8 cellular contexts compared by ENCODE assay signal in the genomic region with DNA sequence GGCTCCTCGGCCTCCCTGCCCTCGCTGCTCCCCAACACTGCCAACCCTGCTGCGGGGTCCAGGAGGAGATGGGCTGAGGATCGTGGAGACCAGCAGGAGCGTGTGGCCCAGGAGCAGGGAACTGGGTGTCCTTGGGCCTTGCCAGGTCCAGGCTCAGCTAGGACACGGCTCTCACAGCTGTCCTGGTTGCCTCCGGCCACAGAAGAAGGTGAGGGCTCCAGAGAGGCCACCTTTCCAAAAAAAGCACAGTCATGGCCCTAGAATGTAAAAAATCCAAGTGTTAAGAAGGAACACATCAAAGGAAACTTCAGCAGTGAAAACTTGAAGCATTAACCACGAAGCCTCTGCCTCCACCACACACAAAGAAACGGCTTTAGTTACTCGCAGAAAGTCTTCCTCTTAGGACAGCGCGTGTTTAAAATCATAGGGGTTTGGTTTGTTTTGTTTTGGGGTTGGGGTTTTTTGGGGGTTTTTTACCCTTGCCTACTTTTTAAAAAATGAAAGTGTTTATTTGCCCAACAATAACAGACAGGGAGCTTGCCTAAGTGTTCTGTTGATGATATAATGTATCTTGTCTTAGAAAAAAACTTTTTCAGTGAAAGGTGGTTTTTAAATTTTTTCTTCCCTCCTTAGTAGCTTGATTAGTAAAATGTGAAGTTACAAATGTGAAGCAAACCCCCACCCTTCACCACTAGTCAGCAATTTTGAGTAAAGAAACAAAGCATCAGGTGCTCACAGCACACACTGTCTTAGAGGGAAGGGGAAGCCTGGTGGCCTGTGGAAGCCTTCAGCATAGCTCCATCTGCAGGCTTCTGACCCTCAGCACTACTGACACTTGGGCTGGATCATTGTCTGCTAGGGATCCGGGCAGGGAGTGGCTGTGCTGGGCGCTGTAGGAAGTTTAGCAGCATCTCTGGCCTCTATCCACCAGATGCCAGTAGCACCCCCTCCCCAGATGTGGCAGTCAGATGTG. TPM values are rescaled to one million over a fixed set of nuclear protein-coding genes. Genes with fewer than 3 reads are reported as not detected.
DNase-seq lines count a peak whose midpoint lies in the region; ATAC-seq, FAIRE-seq and TF ChIP-seq lines count a peak whose summit lies in the region.

No MANE protein-coding gene starts in this region.

- peaks cover 68% of the 10 kb centered on the region for H3K36me3 Mint-ChIP-seq in effector memory CD8-positive, alpha-beta T cell (ENCODE audit: insufficient read depth)

- H3K9me3 ChIP-seq in SK-N-MC (ENCODE audit: low read depth, low read length) (no peaks in the 10 kb centered on the region), osteoblast (ENCODE audit: low read depth, low read length) (no peaks in the 10 kb centered on the region), small intestine (ENCODE audit: control insufficient read depth, low read depth) (no peaks in the 10 kb centered on the region)

- no peaks in the 10 kb centered on the region for H3K27me3 Mint-ChIP-seq in effector memory CD8-positive, alpha-beta T cell

- H4K20me1 ChIP-seq in osteoblast (ENCODE audit: insufficient read depth, low read length) = peaks cover 28% of the 10 kb centered on the region

- H3K36me3 ChIP-seq in SK-N-MC (ENCODE audit: insufficient read depth, low read length) (peaks cover 32% of the 10 kb centered on the region), osteoblast (ENCODE audit: insufficient read depth, low read length) (peaks cover 44% of the 10 kb centered on the region), small intestine (ENCODE audit: control insufficient read depth in 2 of 2, insufficient read depth in 2 of 2, low read length in 2 of 2) (peaks cover 8 to 12% of the 10 kb centered on the region in 2 donors)

- H3K4me3 ChIP-seq in SK-N-MC (no peak overlapping the region), osteoblast (ENCODE audit: insufficient read depth, low read length) (no peak overlapping the region), small intestine (ENCODE audit: low read depth in 1 of 2, low read length in 2 of 2) (no peak overlapping the region)

- peaks cover 38 to 59% of the 10 kb centered on the region in 2 donors for H3K4me1 Mint-ChIP-seq in effector memory CD8-positive, alpha-beta T cell (ENCODE audit: low read depth in 2 of 2)

- peak; percentile 57 for TF ChIP-seq CTCF in osteoblast (IDR thresholded peaks at IDR 0.05; ENCODE audit: extremely low read depth, low read depth, low read length)

- no peak overlapping the region for H3K4me2 ChIP-seq in osteoblast (ENCODE audit: insufficient read depth, low read length)

- peak overlapping the region; percentile 64 to 90 for H3K27ac Mint-ChIP-seq in effector memory CD8-positive, alpha-beta T cell

- H3K79me2 ChIP-seq in osteoblast (ENCODE audit: insufficient read depth, low read length) = peaks cover 85% of the 10 kb centered on the region

- H3K9ac ChIP-seq in SK-N-MC (ENCODE audit: insufficient read length) = peak overlapping the region; percentile 54

- no peak for FAIRE-seq in small intestine (lab: Jason Lieb, UNC)

- H3K4me1 ChIP-seq in osteoblast (ENCODE audit: insufficient read depth, low read length) (peaks cover 18% of the 10 kb centered on the region), small intestine (ENCODE audit: control insufficient read depth in 2 of 2, insufficient read depth in 1 of 2, low read depth in 1 of 2, low read length in 1 of 2) (peaks cover 0 to 3% of the 10 kb centered on the region in 2 donors)

- H3K9me3 Mint-ChIP-seq in effector memory CD8-positive, alpha-beta T cell = no peaks in the 10 kb centered on the region

- ATAC-seq in HG03064 (IDR thresholded peaks at IDR 0.05; ENCODE audit: low read depth, unreplicated experiment) = peak; percentile 55
- ATAC-seq in effector memory CD8-positive, alpha-beta T cell (replicated peaks) = peak; percentile 69

- 82 to 93% (median 84%) methylated on average over 14 of the region's 14 CpGs for WGBS in small intestine, 3 donors

- H2AFZ ChIP-seq in osteoblast (ENCODE audit: low read length) = no peak overlapping the region

- peak overlapping the region in 1 of 2 donors; percentile 44 for H3K4me3 Mint-ChIP-seq in effector memory CD8-positive, alpha-beta T cell

- H3K27ac ChIP-seq in SK-N-MC = peak overlapping the region; percentile 84
- H3K27ac ChIP-seq in osteoblast (ENCODE audit: low read depth, low read length) = peak overlapping the region; percentile 18
- H3K27ac ChIP-seq in small intestine (ENCODE audit: low read depth in 1 of 2, low read length in 1 of 2) = peak overlapping the region in 1 of 2 donors; percentile 1

- peak; percentile 53 for DNase-seq in activated naive CD4-positive, alpha-beta T cell treated with Interleukin-2 at 50 U/mL for 16 hours
- DNase-seq in activated naive CD4-positive, alpha-beta T cell (lab: John Stamatoyannopoulos, UW) = no peak
- DNase-seq in SK-N-MC (ENCODE audit: low read depth, low spot score) (no peak), osteoblast (ENCODE audit: insufficient read length, low spot score, missing footprints) (peak; percentile 75), small intestine (no peak), NCI-H2029 treated with DMSO at 0.1 percent for 48 hours (lab: John Stamatoyannopoulos, UW) (no peak)
- no peak for DNase-seq in effector memory CD8-positive, alpha-beta T cell

- H3K27me3 ChIP-seq in osteoblast (ENCODE audit: insufficient read depth, low read length) = no peaks in the 10 kb centered on the region
- no peaks in the 10 kb centered on the region for H3K27me3 ChIP-seq in small intestine (ENCODE audit: control insufficient read depth in 2 of 2, insufficient read depth in 2 of 2, low read length in 2 of 2)

RNA-seq across cellular contexts. Expression of a gene that starts 60.0 kb away (rescaled TPM):
- 27.4 and 28.6 TPM in 2 replicates for total RNA-seq in osteoblast
- polyA plus RNA-seq in small intestine = 10 to 100 TPM in 1 of 3 donors, 1 to 10 TPM in 2; 6.5 to 16.6 (median 8.6) TPM

Comparison
In these comparisons a context has a peak if more than half of its experiments do, and no peak if none do; other contexts are left out.
1. DNase-seq: peak in activated naive CD4-positive, alpha-beta T cell treated with Interleukin-2 at 50 U/mL for 16 hours (single experiment) and osteoblast (single experiment); none in activated naive CD4-positive, alpha-beta T cell (0 of 4), SK-N-MC (single experiment), effector memory CD8-positive, alpha-beta T cell (0 of 3), small intestine (single experiment) and NCI-H2029 treated with DMSO at 0.1 percent for 48 hours (single experiment).